In the genomic region with DNA sequence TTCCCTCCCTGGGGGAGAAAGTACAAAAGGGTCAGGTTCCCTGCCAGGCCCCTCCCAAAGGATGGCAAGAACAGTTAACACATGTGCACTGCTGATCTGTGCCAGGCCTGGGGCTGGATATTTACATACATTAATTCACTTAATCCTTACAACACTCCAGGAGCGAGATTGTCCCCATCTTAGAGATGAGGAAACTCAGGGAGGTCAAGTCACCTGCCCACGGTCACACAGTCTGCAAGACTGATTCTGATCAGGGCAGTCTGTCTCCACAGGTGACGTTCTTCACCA, we compare ENCODE assay signal across 25 cellular contexts. TPM values are rescaled to one million over a fixed set of nuclear protein-coding genes. Genes with fewer than 3 reads are reported as not detected.
DNase-seq lines count a peak whose midpoint lies in the region; ATAC-seq and TF ChIP-seq lines count a peak whose summit lies in the region.
"Had no signal": no experiment of that assay in that cellular context is flagged by ENCODE, and none has a peak within 500 bp of the region (broad histone marks: within the 10 kb centered on the region; RNA-seq: fewer than 3 reads in every experiment).

No MANE protein-coding gene starts in this region.

- TF ChIP-seq CTCF in Loucy (conservative IDR thresholded peaks at IDR 0.05; ENCODE audit: low read length) = no peak
- no peak for TF ChIP-seq CTCF in esophagus squamous epithelium (IDR thresholded peaks at IDR 0.05)
- TF ChIP-seq CTCF in suprapubic skin (IDR thresholded peaks at IDR 0.05) = no peak

- H3K27me3 ChIP-seq in Loucy (ENCODE audit: insufficient read depth, low read length, poor library complexity, severe bottlenecking) (no peaks in the 10 kb centered on the region), esophagus squamous epithelium (no peaks in the 10 kb centered on the region), suprapubic skin (no peaks in the 10 kb centered on the region)
- H3K27me3 ChIP-seq: upper lobe of right lung had no signal

- WGBS in esophagus squamous epithelium, 2 donors = 56 to 63% methylated on average over 2 to 3 of the region's 3 CpGs
- WGBS in suprapubic skin = 51% methylated on average over 3 of the region's 3 CpGs

- H3K4me2 ChIP-seq in Loucy (ENCODE audit: low read depth, low read length, poor library complexity, severe bottlenecking) = peak overlapping the region; percentile 81

- no peak for ATAC-seq in activated T-helper 17 cell treated with anti-CD3 and anti-CD28 coated beads, Interleukin-2, amount 50 U/mL, for 72 hours (replicated peaks)
- ATAC-seq in GM18520 (IDR thresholded peaks at IDR 0.05; ENCODE audit: unreplicated experiment) = no peak
- ATAC-seq: upper lobe of right lung had no signal

- peaks cover 96% of the 10 kb centered on the region for H3K4me1 ChIP-seq in Loucy (ENCODE audit: insufficient read depth, low read length, poor library complexity, severe bottlenecking)
- H3K4me1 ChIP-seq in esophagus squamous epithelium = peaks cover 49 to 99% (median 75%) of the 10 kb centered on the region in 3 donors
- peaks cover 95% of the 10 kb centered on the region for H3K4me1 ChIP-seq in suprapubic skin
- H3K4me1 ChIP-seq: upper lobe of right lung had no signal

- H3K9me3 ChIP-seq in Loucy (ENCODE audit: insufficient read depth, low read depth, low read length) = no peaks in the 10 kb centered on the region
- H3K9me3 ChIP-seq in esophagus squamous epithelium = no peaks in the 10 kb centered on the region
- H3K9me3 ChIP-seq in suprapubic skin = no peaks in the 10 kb centered on the region
- H3K9me3 ChIP-seq: upper lobe of right lung had no signal

- H3K27ac Mint-ChIP-seq in activated T-helper 17 cell treated with anti-CD3 and anti-CD28 coated beads, Interleukin-2, amount 50 U/mL, for 72 hours = peak overlapping the region; percentile 38

- TF ChIP-seq EP300 in suprapubic skin (IDR thresholded peaks at IDR 0.05) = no peak

- H4K20me1 ChIP-seq in Loucy (ENCODE audit: insufficient read depth, low read length, poor library complexity, severe bottlenecking) = peaks cover 8% of the 10 kb centered on the region

- no peak for TF ChIP-seq POLR2A in esophagus squamous epithelium (IDR thresholded peaks at IDR 0.05)
- no peak for TF ChIP-seq POLR2A in suprapubic skin (IDR thresholded peaks at IDR 0.05)

- H3K27ac ChIP-seq in esophagus squamous epithelium (peak overlapping the region; percentile 94 to 98 (median 94)), suprapubic skin (peak overlapping the region; percentile 91)
- H3K27ac ChIP-seq: C4-2B, upper lobe of right lung had no signal

- intact Hi-C loops in esophagus squamous epithelium (cut with DNase I) = no loop called here
- intact Hi-C loops in cardiac septum (cut with DNase I) = no loop called here

- no peak overlapping the region for H3K4me3 Mint-ChIP-seq in activated T-helper 17 cell treated with anti-CD3 and anti-CD28 coated beads, Interleukin-2, amount 50 U/mL, for 72 hours

- no peaks in the 10 kb centered on the region for H3K27me3 Mint-ChIP-seq in activated T-helper 17 cell treated with anti-CD3 and anti-CD28 coated beads, Interleukin-2, amount 50 U/mL, for 72 hours

- peaks cover 88% of the 10 kb centered on the region for H3K79me2 ChIP-seq in Loucy (ENCODE audit: insufficient read depth, low read length)

- H3K4me3 ChIP-seq in Loucy (ENCODE audit: low read length, poor library complexity, severe bottlenecking) = no peak overlapping the region
- peak overlapping the region in 2 of 4 donors; percentile 11 to 12 for H3K4me3 ChIP-seq in esophagus squamous epithelium
- no peak overlapping the region for H3K4me3 ChIP-seq in suprapubic skin
- H3K4me3 ChIP-seq: GM12878, lung, upper lobe of right lung had no signal

- 0 out of 2 replicates have a peak, but pooled peaks cover 5% of the 10 kb centered on the region for H3K36me3 ChIP-seq in Loucy (ENCODE audit: insufficient read depth, low read length)
- H3K36me3 ChIP-seq in esophagus squamous epithelium = no peaks in the 10 kb centered on the region
- H3K36me3 ChIP-seq in suprapubic skin = no peaks in the 10 kb centered on the region
- H3K36me3 ChIP-seq: upper lobe of right lung had no signal

- peaks cover 5% of the 10 kb centered on the region for H3K4me1 Mint-ChIP-seq in activated T-helper 17 cell treated with anti-CD3 and anti-CD28 coated beads, Interleukin-2, amount 50 U/mL, for 72 hours

- no peak overlapping the region for H2AFZ ChIP-seq in Loucy (ENCODE audit: low read length)

- no peaks in the 10 kb centered on the region for H3K9me2 ChIP-seq in Loucy (replicated peaks; ENCODE audit: low read depth, low read length)

- H3K36me3 Mint-ChIP-seq in activated T-helper 17 cell treated with anti-CD3 and anti-CD28 coated beads, Interleukin-2, amount 50 U/mL, for 72 hours (ENCODE audit: low read depth) = no peaks in the 10 kb centered on the region

- H3F3A ChIP-seq in Loucy (ENCODE audit: low read depth) = peaks cover 9% of the 10 kb centered on the region

- DNase-seq in esophagus squamous epithelium (lab: John Stamatoyannopoulos, UW) = no peak
- no peak for DNase-seq in suprapubic skin (ENCODE audit: low spot score in 2 of 2)
- no peak for DNase-seq in activated CD8-positive, alpha-beta memory T cell treated with anti-CD3 and anti-CD28 coated beads, Interleukin-2, amount 50 U/mL, for 48 hours
- DNase-seq in cardiac septum (ENCODE audit: low spot score) = no peak
- DNase-seq: ACHN; activated CD4-positive, alpha-beta T cell treated with anti-CD3 and anti-CD28 coated beads, Interleukin-2, amount 50 U/mL, for 48 hours; activated CD8-positive, alpha-beta memory T cell treated with anti-CD3 and anti-CD28 coated beads, Interleukin-2, amount 50 U/mL, for 4 hours; activated effector memory CD4-positive, alpha-beta T cell treated with anti-CD3 and anti-CD28 coated beads, Interleukin-2, amount 50 U/mL, for 16 hours; Calu3; effector memory CD4-positive, alpha-beta T cell; H7; Karpas-422; kidney glomerular epithelial cell; NCI-H1092; NCI-H1930; NCI-H345; nucleus accumbens; stimulated activated CD4-positive, alpha-beta T cell treated with anti-CD3 and anti-CD28 coated beads, Interleukin-1b, Interleukin-23, amount 100 ng/mL, for 48 hours; upper lobe of right lung had no signal

- H3K9ac ChIP-seq in Loucy (ENCODE audit: low read depth, low read length, poor library complexity, severe bottlenecking) = peak overlapping the region; percentile 89

- H3K9me3 Mint-ChIP-seq in activated T-helper 17 cell treated with anti-CD3 and anti-CD28 coated beads, Interleukin-2, amount 50 U/mL, for 72 hours = no peaks in the 10 kb centered on the region

RNA-seq across cellular contexts. Expression of a gene that starts 36.5 kb away (rescaled TPM):
- total RNA-seq in activated T-helper 17 cell treated with anti-CD3 and anti-CD28 coated beads, Interleukin-2, amount 50 U/mL, for 72 hours = 1 to 10 TPM in 1 of 2 donors, under 1 TPM in 1; 0.78 to 2.3 TPM
- total RNA-seq in esophagus squamous epithelium (100 to 1,000 TPM in 2 of 4 donors, 10 to 100 TPM in 2; 72.5 to 163 (median 117) TPM), suprapubic skin (100 to 1,000 TPM; 112 to 176 (median 164) TPM), cardiac septum (10.4 TPM)
